8 cellular contexts compared by ENCODE assay signal in genomic region chr1:9825101-9826074, GRCh38. TPM values are rescaled to one million over a fixed set of nuclear protein-coding genes. Genes with fewer than 3 reads are reported as not detected.
DNase-seq lines count a peak whose midpoint lies in the region; ATAC-seq and TF ChIP-seq lines count a peak whose summit lies in the region.

No MANE protein-coding gene starts in this region.

- POLR2A ChIA-PET in activated CD8-positive, alpha-beta T cell treated with anti-CD3 and anti-CD28 coated beads for 36 hours (lab: Charles Lee), result interaction anchor here (0.7 to 1.3 kb wide), 4 partner anchors 17 to 38 kb away, joined by 3 to 6 read pairs (median 3); no protein-coding TSS in a partner anchor

- no peaks in the 10 kb centered on the region for H3K9me3 Mint-ChIP-seq in activated CD8-positive, alpha-beta T cell treated with anti-CD3 and anti-CD28 coated beads for 36 hours
- H3K9me3 Mint-ChIP-seq in type B pancreatic cell, result no peaks in the 10 kb centered on the region

- DNase-seq in activated CD8-positive, alpha-beta memory T cell treated with anti-CD3 and anti-CD28 coated beads for 24 hours, result peak; percentile 65
- no peak for DNase-seq in activated CD8-positive, alpha-beta memory T cell treated with anti-CD3 and anti-CD28 coated beads, Interleukin-2, amount 50 U/mL, for 48 hours
- DNase-seq in NCI-H460 (ENCODE audit: extremely low read depth, low read depth) (peak; percentile 17), type B pancreatic cell (ENCODE audit: extremely low spot score, unreplicated experiment) (no peak)
- peak; percentile 60 for DNase-seq in activated CD8-positive, alpha-beta T cell treated with anti-CD3 and anti-CD28 coated beads for 36 hours

- H3K36me3 ChIP-seq in muscle layer of colon (ENCODE audit: insufficient read depth, low read length), result no peaks in the 10 kb centered on the region

- peak overlapping the region; percentile 92 for H3K27ac ChIP-seq in muscle layer of colon (ENCODE audit: low read depth, low read length)

- CTCF ChIA-PET in activated CD8-positive, alpha-beta T cell treated with anti-CD3 and anti-CD28 coated beads for 36 hours (lab: Charles Lee), result interaction anchor here (1.0 to 3.6 kb wide), 4 partner anchors 37 to 236 kb away, joined by 3 to 36 read pairs (median 3); no protein-coding TSS in a partner anchor

- H3K27me3 Mint-ChIP-seq in activated CD8-positive, alpha-beta T cell treated with anti-CD3 and anti-CD28 coated beads for 36 hours, result peaks cover 9% of the 10 kb centered on the region
- peaks cover 23% of the 10 kb centered on the region for H3K27me3 Mint-ChIP-seq in type B pancreatic cell

- H3K27me3 ChIP-seq in muscle layer of colon (ENCODE audit: control insufficient read depth in 1 of 2, insufficient read depth in 2 of 2, low read length in 2 of 2), result no peaks in the 10 kb centered on the region

- peak overlapping the region; percentile 31 for H3K27ac Mint-ChIP-seq in activated CD8-positive, alpha-beta T cell treated with anti-CD3 and anti-CD28 coated beads for 36 hours
- H3K27ac Mint-ChIP-seq in type B pancreatic cell, result peak overlapping the region; percentile 98

- TF ChIP-seq CTCF in activated CD8-positive, alpha-beta T cell treated with anti-CD3 and anti-CD28 coated beads for 36 hours (IDR thresholded peaks at IDR 0.05), result no peak
- no peak for TF ChIP-seq CTCF in type B pancreatic cell (conservative IDR thresholded peaks at IDR 0.05)

- H3K36me3 Mint-ChIP-seq in activated CD8-positive, alpha-beta T cell treated with anti-CD3 and anti-CD28 coated beads for 36 hours (ENCODE audit: low read depth), result peaks cover 2% of the 10 kb centered on the region
- H3K36me3 Mint-ChIP-seq in type B pancreatic cell, result peaks cover 3% of the 10 kb centered on the region

- peak overlapping the region in 1 of 2 donors; percentile 0 for H3K4me3 ChIP-seq in muscle layer of colon (ENCODE audit: low read depth in 1 of 2, low read length in 2 of 2)

- H3K4me3 Mint-ChIP-seq in activated CD8-positive, alpha-beta T cell treated with anti-CD3 and anti-CD28 coated beads for 36 hours, result peak overlapping the region; percentile 60
- H3K4me3 Mint-ChIP-seq in type B pancreatic cell, result peak overlapping the region; percentile 84

- peaks cover 30% of the 10 kb centered on the region for H3K4me1 ChIP-seq in muscle layer of colon (ENCODE audit: insufficient read depth, low read length)

- no peak overlapping the region for H3K9ac ChIP-seq in muscle layer of colon (ENCODE audit: low read length)

- intact Hi-C loops in activated CD8-positive, alpha-beta T cell treated with anti-CD3 and anti-CD28 coated beads for 36 hours (cut with micrococcal nuclease), result no loop called here

- peaks cover 35% of the 10 kb centered on the region for H3K4me1 Mint-ChIP-seq in activated CD8-positive, alpha-beta T cell treated with anti-CD3 and anti-CD28 coated beads for 36 hours (ENCODE audit: low read depth)
- H3K4me1 Mint-ChIP-seq in type B pancreatic cell (ENCODE audit: unreplicated experiment), result peaks cover 35% of the 10 kb centered on the region

- peak; percentile 34 for ATAC-seq in activated CD8-positive, alpha-beta T cell treated with anti-CD3 and anti-CD28 coated beads for 36 hours
- ATAC-seq in esophagus mucosa, result peak; percentile 89
- no peak for ATAC-seq in HG03571 (IDR thresholded peaks at IDR 0.05; ENCODE audit: unreplicated experiment)

- no peaks in the 10 kb centered on the region for H3K9me3 ChIP-seq in muscle layer of colon (ENCODE audit: low read length)

RNA-seq across cellular contexts. Expression of gene CLSTN1, which starts 1.6 kb away (rescaled TPM):
- 22.1 and 24.4 TPM in 2 replicates for total RNA-seq in NCI-H460 (2014; rRNA removed; shearing (Covaris generic))
- polyA plus RNA-seq in NCI-H460 (2014; cell fraction: nucleus; rRNA removed), result 15.6 and 22.2 TPM in 2 replicates
- total RNA-seq in activated CD8-positive, alpha-beta T cell treated with anti-CD3 and anti-CD28 coated beads for 36 hours, result 10 to 100 TPM; 29.3 to 29.9 TPM
- total RNA-seq in esophagus mucosa, result 121 TPM
- 112 and 136 TPM in 2 replicates for total RNA-seq in type B pancreatic cell (ENCODE audit: low replicate concordance)

Comparison
In these comparisons a context has a peak if more than half of its experiments do, and no peak if none do; other contexts are left out.
1. DNase-seq: peak in activated CD8-positive, alpha-beta memory T cell treated with anti-CD3 and anti-CD28 coated beads for 24 hours (single experiment), NCI-H460 (single experiment) and activated CD8-positive, alpha-beta T cell treated with anti-CD3 and anti-CD28 coated beads for 36 hours (single experiment); none in activated CD8-positive, alpha-beta memory T cell treated with anti-CD3 and anti-CD28 coated beads, Interleukin-2, amount 50 U/mL, for 48 hours (single experiment) and type B pancreatic cell (single experiment).